Comparison of ENCODE assay signal across 8 cellular contexts in genomic region chr19:12484011-12484370, GRCh38. TPM values are rescaled to one million over a fixed set of nuclear protein-coding genes. Genes with fewer than 3 reads are reported as not detected.
DNase-seq lines count a peak whose midpoint lies in the region; ATAC-seq and TF ChIP-seq lines count a peak whose summit lies in the region.

No MANE protein-coding gene starts in this region.

- H3K27ac ChIP-seq in heart right ventricle (peak overlapping the region in 9 of 10 donors; percentile 55 to 86 (median 82)), breast epithelium (peak overlapping the region; percentile 83 to 93), vagina (peak overlapping the region; percentile 86)

- no peaks in the 10 kb centered on the region for H3K36me3 ChIP-seq in heart right ventricle
- no peaks in the 10 kb centered on the region for H3K36me3 ChIP-seq in breast epithelium
- no peaks in the 10 kb centered on the region for H3K36me3 ChIP-seq in vagina

- ATAC-seq in heart right ventricle (no peak), Right ventricle myocardium inferior (no peak), HG03442 (IDR thresholded peaks at IDR 0.05; ENCODE audit: unreplicated experiment) (no peak)

- H3K36me3 Mint-ChIP-seq in mesothelial cell of epicardium: peaks cover 4% of the 10 kb centered on the region

- H3K4me3 Mint-ChIP-seq in mesothelial cell of epicardium: peak overlapping the region; percentile 94

- peaks cover 0 to 29% (median 19%) of the 10 kb centered on the region in 9 donors for H3K4me1 ChIP-seq in heart right ventricle
- H3K4me1 ChIP-seq in breast epithelium: no peaks in the 10 kb centered on the region
- H3K4me1 ChIP-seq in vagina: peaks cover 35% of the 10 kb centered on the region

- H3K27me3 ChIP-seq in heart right ventricle: no peaks in the 10 kb centered on the region
- H3K27me3 ChIP-seq in breast epithelium: no peaks in the 10 kb centered on the region
- no peaks in the 10 kb centered on the region for H3K27me3 ChIP-seq in vagina

- no peaks in the 10 kb centered on the region for H3K27me3 Mint-ChIP-seq in mesothelial cell of epicardium (ENCODE audit: low read depth)

- H3K4me3 ChIP-seq in heart right ventricle: peak overlapping the region; percentile 82 to 96 (median 92)
- peak overlapping the region; percentile 80 to 99 (median 87) for H3K4me3 ChIP-seq in breast epithelium
- peak overlapping the region; percentile 69 to 85 for H3K4me3 ChIP-seq in vagina

- intact Hi-C loops in heart right ventricle (cut with DNase I) (loop anchor here in 2 of 10 donors (2.0 to 5.0 kb wide), 2 partner anchors 42 to 43 kb away; partner anchors contain the start of gene ZNF443 (in 2 of the 2)), Right ventricle myocardium inferior (cut with DNase I) (loop anchor here (1.0 kb wide), 1 partner anchor 43 kb away; the partner anchor contains the start of gene ZNF443), breast epithelium (cut with DNase I; ENCODE audit: low total_unique reads) (no loop called here), vagina (cut with DNase I) (no loop called here)

- no peaks in the 10 kb centered on the region for H3K9me3 Mint-ChIP-seq in mesothelial cell of epicardium

- H3K9me3 ChIP-seq in heart right ventricle (no peaks in the 10 kb centered on the region), breast epithelium (no peaks in the 10 kb centered on the region), vagina (no peaks in the 10 kb centered on the region)

- TF ChIP-seq CTCF in heart right ventricle (IDR thresholded peaks at IDR 0.05) (no peak), breast epithelium (IDR thresholded peaks at IDR 0.05) (no peak), mesothelial cell of epicardium (IDR thresholded peaks at IDR 0.05; ENCODE audit: unreplicated experiment) (no peak), vagina (IDR thresholded peaks at IDR 0.05) (no peak)

- DNase-seq in heart right ventricle: no peak
- DNase-seq in Right ventricle myocardium inferior (ENCODE audit: missing footprints): no peak
- DNase-seq in breast epithelium (ENCODE audit: low spot score in 2 of 2): no peak
- DNase-seq in mesothelial cell of epicardium (ENCODE audit: low spot score in 2 of 2, unreplicated experiment in 2 of 2): no peak
- no peak for DNase-seq in vagina (ENCODE audit: extremely low spot score in 2 of 2)
- no peak for DNase-seq in HuH-7.5 (ENCODE audit: low spot score)
- no peak for DNase-seq in stimulated activated CD4-positive, alpha-beta T cell treated with anti-CD3 and anti-CD28 coated beads, Interleukin-4, amount 100 ng/mL, for 24 hours

- TF ChIP-seq POLR2A in breast epithelium (IDR thresholded peaks at IDR 0.05): no peak
- TF ChIP-seq POLR2A in vagina (IDR thresholded peaks at IDR 0.05): no peak

- peaks cover 26% of the 10 kb centered on the region for H3K4me1 Mint-ChIP-seq in mesothelial cell of epicardium

- 1% methylated on average over 13 of the region's 13 CpGs for WGBS in heart right ventricle, 2 donors

- peak overlapping the region; percentile 82 for H3K27ac Mint-ChIP-seq in mesothelial cell of epicardium

RNA-seq across cellular contexts. Expression of gene ZNF709, which starts 0.6 kb away (rescaled TPM):
- total RNA-seq in heart right ventricle (1 to 10 TPM in 9 of 10 donors, under 1 TPM in 1; 0.95 to 3.4 (median 1.9) TPM), Right ventricle myocardium inferior (2.1 TPM), breast epithelium (10 to 100 TPM in 1 of 3 donors, 1 to 10 TPM in 2; 3.0 to 10.2 (median 6.2) TPM), mesothelial cell of epicardium (8.1 to 8.9 TPM (median 8.7 TPM) in 3 replicates), vagina (3.7 TPM)
- 1 to 10 TPM in 1 of 2 donors, under 1 TPM in 1; 0.64 to 2.6 TPM for polyA plus RNA-seq in heart right ventricle

RNA-seq across cellular contexts. Expression of gene ZNF443, which starts 43.2 kb away (rescaled TPM):
- total RNA-seq in heart right ventricle (1 to 10 TPM; 1.2 to 3.4 (median 2.5) TPM), Right ventricle myocardium inferior (1.9 TPM), breast epithelium (10 to 100 TPM in 2 of 3 donors, 1 to 10 TPM in 1; 4.2 to 12.6 (median 10.8) TPM), mesothelial cell of epicardium (6.3 to 7.8 TPM (median 7.3 TPM) in 3 replicates), vagina (5.9 TPM)
- polyA plus RNA-seq in heart right ventricle: 1 to 10 TPM; 1.0 to 3.4 TPM
